11 cellular contexts compared by ENCODE assay signal in genomic region chr10:69479737-69480412, GRCh38. TPM values are rescaled to one million over a fixed set of nuclear protein-coding genes. Genes with fewer than 3 reads are reported as not detected.
DNase-seq lines count a peak whose midpoint lies in the region; TF ChIP-seq lines count a peak whose summit lies in the region.
"Had no signal": no experiment of that assay in that cellular context is flagged by ENCODE, and none has a peak within 500 bp of the region (broad histone marks: within the 10 kb centered on the region; RNA-seq: fewer than 3 reads in every experiment).

No MANE protein-coding gene starts in this region.

- intact Hi-C loops in esophagus squamous epithelium (cut with DNase I) (no loop called here), OCI-LY7 (cut with micrococcal nuclease; ENCODE audit: unreplicated experiment) (no loop called here)

- H3K27ac ChIP-seq in esophagus squamous epithelium (peak overlapping the region; percentile 63 to 83 (median 77)), tibial nerve (peak overlapping the region; percentile 55 to 89 (median 67)), OCI-LY7 (ENCODE audit: low read depth, low read length, poor library complexity, severe bottlenecking) (no peak overlapping the region)

- WGBS in esophagus squamous epithelium, 2 donors = 54 to 77% methylated on average over 2 of the region's 2 CpGs
- 44 to 49% methylated on average over 2 of the region's 2 CpGs for WGBS in tibial nerve, 2 donors

- no peak overlapping the region for H2AFZ ChIP-seq in OCI-LY7 (ENCODE audit: low read length)

- no peaks in the 10 kb centered on the region for H4K20me1 ChIP-seq in OCI-LY7 (ENCODE audit: insufficient read depth, low read length)

- H3K27me3 ChIP-seq in esophagus squamous epithelium (no peaks in the 10 kb centered on the region), tibial nerve (no peaks in the 10 kb centered on the region)

- POLR2A ChIA-PET in OCI-LY7 (lab: Charles Lee) = interaction anchor here (0.5 kb wide), 1 partner anchor 292 kb away, joined by 4 read pairs; no protein-coding TSS in a partner anchor

- CTCF ChIA-PET in OCI-LY7 (lab: Charles Lee; ENCODE audit: unreplicated experiment) = interaction anchor here (0.6 kb wide), 1 partner anchor 31 kb away, joined by 8 read pairs; no protein-coding TSS in a partner anchor

- no peaks in the 10 kb centered on the region for H3K9me2 ChIP-seq in OCI-LY7 (ENCODE audit: insufficient read depth, low read length)

- H3K4me3 ChIP-seq in esophagus squamous epithelium = no peak overlapping the region
- no peak overlapping the region for H3K4me3 ChIP-seq in tibial nerve
- H3K4me3 ChIP-seq in OCI-LY7 (ENCODE audit: low read depth, low read length, poor library complexity, severe bottlenecking) = no peak overlapping the region

- H3K36me3 ChIP-seq in esophagus squamous epithelium = peaks cover 0 to 11% (median 0%) of the 10 kb centered on the region in 3 donors
- no peaks in the 10 kb centered on the region for H3K36me3 ChIP-seq in tibial nerve
- H3K36me3 ChIP-seq in OCI-LY7 (ENCODE audit: insufficient read depth, low read length) = no peaks in the 10 kb centered on the region

- H3K9me3 ChIP-seq in esophagus squamous epithelium (no peaks in the 10 kb centered on the region), tibial nerve (no peaks in the 10 kb centered on the region), OCI-LY7 (ENCODE audit: low read length) (no peaks in the 10 kb centered on the region)

- H3K79me2 ChIP-seq in OCI-LY7 (ENCODE audit: insufficient read depth, low read depth, low read length) = no peaks in the 10 kb centered on the region

- TF ChIP-seq CTCF in esophagus squamous epithelium (IDR thresholded peaks at IDR 0.05) = no peak
- no peak for TF ChIP-seq CTCF in tibial nerve (IDR thresholded peaks at IDR 0.05)
- TF ChIP-seq CTCF in OCI-LY7 (conservative IDR thresholded peaks at IDR 0.05; ENCODE audit: low read length) = no peak

- DNase-seq in NCI-H1092 treated with DMSO at 0.1 percent for 48 hours (lab: John Stamatoyannopoulos, UW) (peak; percentile 34), NCI-H1092 (lab: John Stamatoyannopoulos, UW) (no peak), esophagus squamous epithelium (lab: John Stamatoyannopoulos, UW) (no peak), myocyte (ENCODE audit: low read depth) (peak; percentile 46), tibial nerve (ENCODE audit: low spot score in 2 of 2) (no peak), OCI-LY7 (ENCODE audit: low spot score) (no peak), SHP77 treated with DMSO at 0.1 percent for 48 hours (lab: John Stamatoyannopoulos, UW) (no peak), HK-2 (ENCODE audit: unreplicated experiment) (no peak)
- DNase-seq: activated T-cell treated with anti-CD3 and anti-CD28 coated beads for 4 hours; endodermal cell; stimulated activated CD4-positive, alpha-beta T cell treated with anti-CD3 and anti-CD28 coated beads, Interleukin-4, amount 100 ng/mL, for 4 hours had no signal

- peaks cover 11 to 72% (median 45%) of the 10 kb centered on the region in 3 donors for H3K4me1 ChIP-seq in esophagus squamous epithelium
- H3K4me1 ChIP-seq in tibial nerve = peaks cover 0 to 95% (median 57%) of the 10 kb centered on the region in 4 donors
- peaks cover 8% of the 10 kb centered on the region for H3K4me1 ChIP-seq in OCI-LY7 (ENCODE audit: insufficient read depth, low read length, poor library complexity, severe bottlenecking)

- peak in 1 of 2 donors; percentile 49 for TF ChIP-seq EP300 in tibial nerve (IDR thresholded peaks at IDR 0.05)

- TF ChIP-seq POLR2A in esophagus squamous epithelium (IDR thresholded peaks at IDR 0.05) (no peak), tibial nerve (IDR thresholded peaks at IDR 0.05) (no peak)

- no TSS peak for BruUV-seq in OCI-LY7 (replicated peaks; lab: Mats Ljungman, UMichigan)

- no peak overlapping the region for H3K4me2 ChIP-seq in OCI-LY7 (ENCODE audit: low read length)

RNA-seq across cellular contexts. Expression of gene TSPAN15, which starts 28.6 kb away (rescaled TPM):
- total RNA-seq in esophagus squamous epithelium (10 to 100 TPM in 3 of 4 donors, 1 to 10 TPM in 1; 3.6 to 24.0 (median 18.5) TPM), myocyte (5.5 and 13.2 TPM in 2 replicates), tibial nerve (100 to 1,000 TPM in 1 of 4 donors, 10 to 100 TPM in 3; 46.9 to 117 (median 92.7) TPM), OCI-LY7 (2022) (3.1 and 4.0 TPM in 2 replicates)
- polyA plus RNA-seq in myocyte (2012) = 4.9 TPM
- 1.9 and 2.4 TPM in 2 replicates for total RNA-seq in OCI-LY7 (2014; rRNA removed; shearing (Covaris generic))

Comparison
In these comparisons a context has a peak if more than half of its experiments do, and no peak if none do; other contexts are left out.
1. DNase-seq: peak in NCI-H1092 treated with DMSO at 0.1 percent for 48 hours (single experiment) and myocyte (single experiment); none in NCI-H1092 (single experiment), esophagus squamous epithelium (single experiment), tibial nerve (0 of 2), OCI-LY7 (single experiment), SHP77 treated with DMSO at 0.1 percent for 48 hours (single experiment) and HK-2 (single experiment).